ENCODE assay signal across 22 cellular contexts in the genomic region with DNA sequence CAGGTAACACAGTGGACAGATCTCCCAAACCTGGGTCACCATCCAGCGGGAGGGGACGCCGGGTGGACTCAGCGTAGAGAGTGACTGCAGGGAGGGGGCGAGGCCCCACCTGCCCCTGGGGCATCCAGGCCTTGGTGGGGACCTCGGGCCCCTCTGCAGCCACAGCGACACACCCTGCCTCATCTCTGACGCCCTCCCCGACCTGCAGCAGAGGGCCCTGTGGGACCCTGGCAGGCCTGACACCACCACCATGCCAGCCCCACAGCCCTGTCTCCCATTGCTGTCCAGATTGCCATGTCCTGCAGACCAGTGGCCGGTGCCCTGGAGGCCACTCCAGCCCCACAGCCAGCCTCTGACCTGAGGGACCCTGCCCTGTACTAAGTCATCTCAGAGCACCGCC.
"Had no signal": no experiment of that assay in that cellular context is flagged by ENCODE, and none has a peak within 500 bp of the region (broad histone marks: within the 10 kb centered on the region; RNA-seq: fewer than 3 reads in every experiment).

No MANE protein-coding gene starts in this region.

- H3K4me2 ChIP-seq: KMS-11 had no signal

- H3K4me1 ChIP-seq: SJCRH30 had no signal

- H3K9ac ChIP-seq: KMS-11 had no signal

- DNase-seq: Kasumi-1, MM.1S, NCI-H1092 treated with DMSO at 0.1 percent for 48 hours, NCI-H1436, NCI-H187, NCI-H2029, NCI-H2081 treated with DMSO at 0.1 percent for 48 hours, NCI-H2171, NCI-H226, NCI-H446, NCI-H510A, NCI-H524 treated with DMSO at 0.1 percent for 48 hours, NCI-H69, NCI-H774, PC-3, SHP77 treated with DMSO at 0.1 percent for 48 hours, SJCRH30 had no signal

- H3K4me3 ChIP-seq: K562, SJCRH30 had no signal

- ATAC-seq: K562, PC-3, SK-N-SH treated with all-trans-retinoic acid at 6 μM for 48 hours had no signal

- H3K9me3 ChIP-seq: SJCRH30 had no signal

- H3K9me3 Mint-ChIP-seq: IgD-negative memory B cell had no signal

- H3K36me3 ChIP-seq: SJCRH30 had no signal

- H3K4me3 Mint-ChIP-seq: IgD-negative memory B cell had no signal

- H3K27ac Mint-ChIP-seq: IgD-negative memory B cell had no signal

- H3K27ac ChIP-seq: KMS-11, RWPE1, SJCRH30 had no signal

- H3K4me1 Mint-ChIP-seq: IgD-negative memory B cell had no signal
